Comparison of ENCODE assay signal across 10 cellular contexts in genomic region chr22:38941488-38941987, GRCh38. TPM values are rescaled to one million over a fixed set of nuclear protein-coding genes. Genes with fewer than 3 reads are reported as not detected.
A peak's percentile ranks its signal among the peaks of the same experiment; 100 is the strongest.
DNase-seq lines count a peak whose midpoint lies in the region; ATAC-seq, FAIRE-seq and TF ChIP-seq lines count a peak whose summit lies in the region.
"Had no signal": no experiment of that assay in that cellular context is flagged by ENCODE, and none has a peak within 500 bp of the region (broad histone marks: within the 10 kb centered on the region; RNA-seq: fewer than 3 reads in every experiment).

No MANE protein-coding gene starts in this region.

- ATAC-seq in GM18867 (IDR thresholded peaks at IDR 0.05; ENCODE audit: unreplicated experiment) (peak; percentile 58), HG02970 (IDR thresholded peaks at IDR 0.05; ENCODE audit: low FRiP score, unreplicated experiment) (peak; percentile 74)
- peak; percentile 87 to 94 for ATAC-seq in natural killer cell treated with Interleukin-12 subunit alpha and Interleukin-12 subunit beta and Interleukin-15 and Interleukin-18, amount 100 ng/mL, for 72 hours

- H3K27me3 Mint-ChIP-seq in natural killer cell treated with Interleukin-12 subunit alpha and Interleukin-12 subunit beta and Interleukin-15 and Interleukin-18, amount 100 ng/mL, for 72 hours = peaks cover 15 to 34% of the 10 kb centered on the region in 2 donors

- no peaks in the 10 kb centered on the region for H3K36me3 ChIP-seq in WERI-Rb-1

- no peak overlapping the region for H3K4me3 ChIP-seq in WERI-Rb-1 (ENCODE audit: low read depth, low read length)

- intact Hi-C loops in posterior vena cava (cut with DNase I) = loop anchor here in 1 of 2 donors (5.0 kb wide), 1 partner anchor 1241 kb away; no protein-coding TSS in a partner anchor

- no peak for TF ChIP-seq CTCF in WERI-Rb-1 (IDR thresholded peaks at IDR 0.05; ENCODE audit: low read depth, low read length)

- no peaks in the 10 kb centered on the region for H3K9me3 ChIP-seq in WERI-Rb-1 (ENCODE audit: severe bottlenecking)

- H3K36me3 Mint-ChIP-seq in natural killer cell treated with Interleukin-12 subunit alpha and Interleukin-12 subunit beta and Interleukin-15 and Interleukin-18, amount 100 ng/mL, for 72 hours = no peaks in the 10 kb centered on the region

- peaks cover 45 to 61% of the 10 kb centered on the region in 2 donors for H3K4me1 Mint-ChIP-seq in natural killer cell treated with Interleukin-12 subunit alpha and Interleukin-12 subunit beta and Interleukin-15 and Interleukin-18, amount 100 ng/mL, for 72 hours (ENCODE audit: low read depth in 2 of 2)

- no peak overlapping the region for H3K27ac ChIP-seq in WERI-Rb-1

- H3K27ac Mint-ChIP-seq in natural killer cell treated with Interleukin-12 subunit alpha and Interleukin-12 subunit beta and Interleukin-15 and Interleukin-18, amount 100 ng/mL, for 72 hours = peak overlapping the region; percentile 82 to 95

- H3K27me3 ChIP-seq in WERI-Rb-1 (ENCODE audit: insufficient read depth, low read depth, severe bottlenecking) = no peaks in the 10 kb centered on the region

- H3K4me3 Mint-ChIP-seq in natural killer cell treated with Interleukin-12 subunit alpha and Interleukin-12 subunit beta and Interleukin-15 and Interleukin-18, amount 100 ng/mL, for 72 hours = peak overlapping the region; percentile 78

- no peaks in the 10 kb centered on the region for H3K9me3 Mint-ChIP-seq in natural killer cell treated with Interleukin-12 subunit alpha and Interleukin-12 subunit beta and Interleukin-15 and Interleukin-18, amount 100 ng/mL, for 72 hours

- no peak for FAIRE-seq in frontal cortex (lab: Jason Lieb, UNC)
- FAIRE-seq: endometrium had no signal

- peak; percentile 43 to 78 for DNase-seq in activated CD4-positive, alpha-beta T cell treated with anti-CD3 and anti-CD28 coated beads, Interleukin-2, amount 50 U/mL, for 24 hours (ENCODE audit: low read depth in 1 of 2, low spot score in 1 of 2)
- DNase-seq in natural killer cell treated with Interleukin-12 subunit alpha and Interleukin-12 subunit beta and Interleukin-15 and Interleukin-18, amount 100 ng/mL, for 72 hours (ENCODE audit: low spot score) = peak; percentile 92
- DNase-seq in WERI-Rb-1 (no peak), HUDEP-2 (lab: John Stamatoyannopoulos, UW; ENCODE audit: unreplicated experiment in 76 of 76) (no peak), posterior vena cava (ENCODE audit: low spot score) (no peak), frontal cortex (ENCODE audit: low spot score in 2 of 2) (no peak)
- DNase-seq: IMR-90 had no signal

RNA-seq across cellular contexts. Expression of gene APOBEC3A, which starts 15.9 kb away (rescaled TPM):
- 1 to 10 TPM in 1 of 2 donors, not detected in 1; 3.3 TPM for total RNA-seq in natural killer cell treated with Interleukin-12 subunit alpha and Interleukin-12 subunit beta and Interleukin-15 and Interleukin-18, amount 100 ng/mL, for 72 hours
- total RNA-seq in posterior vena cava = 1 to 10 TPM; 2.5 to 5.6 TPM
- total RNA-seq in frontal cortex = not detected
- total RNA-seq: IMR-90 had no signal

RNA-seq across cellular contexts. Expression of gene APOBEC3B, which starts 40.6 kb away (rescaled TPM):
- 10 to 100 TPM in 1 of 2 donors, under 1 TPM in 1; 0.64 to 12.4 TPM for total RNA-seq in natural killer cell treated with Interleukin-12 subunit alpha and Interleukin-12 subunit beta and Interleukin-15 and Interleukin-18, amount 100 ng/mL, for 72 hours
- total RNA-seq in posterior vena cava (under 1 TPM; 0.14 to 0.56 TPM), frontal cortex (not detected)

Comparison
In these comparisons a context has a peak if more than half of its experiments do, and no peak if none do; other contexts are left out.
1. DNase-seq: peak in activated CD4-positive, alpha-beta T cell treated with anti-CD3 and anti-CD28 coated beads, Interleukin-2, amount 50 U/mL, for 24 hours (2 of 2) and natural killer cell treated with Interleukin-12 subunit alpha and Interleukin-12 subunit beta and Interleukin-15 and Interleukin-18, amount 100 ng/mL, for 72 hours (single experiment); none in WERI-Rb-1 (single experiment), HUDEP-2 (0 of 76), posterior vena cava (single experiment) and frontal cortex (0 of 2).
2. Peak in every context shown above with its lines, with median percentiles within 50 percentile points of each other: ATAC-seq.